ENCODE assay signal across 8 cellular contexts in genomic region chr10:97291357-97292096, GRCh38. TPM values are rescaled to one million over a fixed set of nuclear protein-coding genes. Genes with fewer than 3 reads are reported as not detected.
DNase-seq lines count a peak whose midpoint lies in the region; ATAC-seq and TF ChIP-seq lines count a peak whose summit lies in the region.

No MANE protein-coding gene starts in this region.

- TF ChIP-seq CTCF in activated CD8-positive, alpha-beta T cell treated with anti-CD3 and anti-CD28 coated beads for 36 hours (IDR thresholded peaks at IDR 0.05), result no peak

- H3K9me3 Mint-ChIP-seq in activated CD8-positive, alpha-beta T cell treated with anti-CD3 and anti-CD28 coated beads for 36 hours, result no peaks in the 10 kb centered on the region

- TF ChIP-seq POLR2A in GM18505 (IDR thresholded peaks at IDR 0.05; ENCODE audit: borderline replicate concordance, extremely low read depth, insufficient read depth, insufficient read length), result no peak

- peaks cover 16% of the 10 kb centered on the region for H3K4me1 Mint-ChIP-seq in activated CD8-positive, alpha-beta T cell treated with anti-CD3 and anti-CD28 coated beads for 36 hours (ENCODE audit: low read depth)

- H3K9ac ChIP-seq in skeletal muscle satellite cell (ENCODE audit: low read depth, low read length), result peak overlapping the region; percentile 91

- no peaks in the 10 kb centered on the region for H3K9me3 ChIP-seq in skeletal muscle satellite cell (replicated peaks; ENCODE audit: low read length)

- peak overlapping the region; percentile 86 for H3K4me2 ChIP-seq in skeletal muscle satellite cell (ENCODE audit: low read length)

- peaks cover 11% of the 10 kb centered on the region for H3K36me3 Mint-ChIP-seq in activated CD8-positive, alpha-beta T cell treated with anti-CD3 and anti-CD28 coated beads for 36 hours (ENCODE audit: low read depth)

- H3K27me3 ChIP-seq in skeletal muscle satellite cell (ENCODE audit: control insufficient read depth, insufficient read depth, low read length), result no peaks in the 10 kb centered on the region

- CTCF ChIA-PET in activated CD8-positive, alpha-beta T cell treated with anti-CD3 and anti-CD28 coated beads for 36 hours (lab: Charles Lee), result interaction anchor here (1.2 to 1.9 kb wide), 2 partner anchors 13 to 57 kb away, joined by 3 to 15 read pairs; no protein-coding TSS in a partner anchor

- H3K27ac Mint-ChIP-seq in activated CD8-positive, alpha-beta T cell treated with anti-CD3 and anti-CD28 coated beads for 36 hours, result peak overlapping the region; percentile 80

- DNase-seq in NCI-H510A treated with DMSO at 0.1 percent for 48 hours (lab: John Stamatoyannopoulos, UW), result peak; percentile 87
- no peak for DNase-seq in NCI-H510A (lab: John Stamatoyannopoulos, UW)
- no peak for DNase-seq in activated CD8-positive, alpha-beta T cell treated with anti-CD3 and anti-CD28 coated beads for 36 hours
- DNase-seq in left ventricle myocardium superior, result no peak
- DNase-seq in DMS79 treated with DMSO at 0.1 percent for 48 hours (lab: John Stamatoyannopoulos, UW), result no peak

- peaks cover 5% of the 10 kb centered on the region for H3K4me1 ChIP-seq in skeletal muscle satellite cell (ENCODE audit: control insufficient read depth, insufficient read depth, low read length)

- ATAC-seq in activated CD8-positive, alpha-beta T cell treated with anti-CD3 and anti-CD28 coated beads for 36 hours, result no peak
- ATAC-seq in left ventricle myocardium superior (peak; percentile 4), GM18907 (IDR thresholded peaks at IDR 0.05; ENCODE audit: unreplicated experiment) (no peak), GM18505 (IDR thresholded peaks at IDR 0.05; ENCODE audit: unreplicated experiment) (no peak)

- H3K27me3 Mint-ChIP-seq in activated CD8-positive, alpha-beta T cell treated with anti-CD3 and anti-CD28 coated beads for 36 hours, result peaks cover 2% of the 10 kb centered on the region

- H3K36me3 ChIP-seq in skeletal muscle satellite cell (ENCODE audit: insufficient read depth, low read length), result no peaks in the 10 kb centered on the region

- peak overlapping the region; percentile 88 for H3K4me3 Mint-ChIP-seq in activated CD8-positive, alpha-beta T cell treated with anti-CD3 and anti-CD28 coated beads for 36 hours

- H3K4me3 ChIP-seq in skeletal muscle satellite cell (ENCODE audit: low read length), result peak overlapping the region; percentile 86

- intact Hi-C loops in activated CD8-positive, alpha-beta T cell treated with anti-CD3 and anti-CD28 coated beads for 36 hours (cut with micrococcal nuclease), result no loop called here
- intact Hi-C loops in left ventricle myocardium superior (cut with micrococcal nuclease), result no loop called here

- POLR2A ChIA-PET in activated CD8-positive, alpha-beta T cell treated with anti-CD3 and anti-CD28 coated beads for 36 hours (lab: Charles Lee), result interaction anchor here (0.8 to 2.5 kb wide), 3 partner anchors 28 to 42 kb away, joined by 3 to 17 read pairs (median 8); partner anchors contain the start of gene FRAT1

RNA-seq across cellular contexts. Expression of gene ARHGAP19, which starts 0.9 kb away (rescaled TPM):
- total RNA-seq in activated CD8-positive, alpha-beta T cell treated with anti-CD3 and anti-CD28 coated beads for 36 hours, result 10 to 100 TPM; 42.3 to 53.2 TPM
- total RNA-seq in left ventricle myocardium superior, result 3.3 TPM
- total RNA-seq in skeletal muscle satellite cell (2012; rRNA removed), result 4.4 and 5.6 TPM in 2 replicates

RNA-seq across cellular contexts. Expression of gene FRAT1, which starts 27.5 kb away (rescaled TPM):
- total RNA-seq in activated CD8-positive, alpha-beta T cell treated with anti-CD3 and anti-CD28 coated beads for 36 hours, result 1 to 10 TPM; 3.0 to 3.2 TPM
- total RNA-seq in left ventricle myocardium superior, result 6.8 TPM
- 0.51 and 1.7 TPM in 2 replicates for total RNA-seq in skeletal muscle satellite cell (2012; rRNA removed)

RNA-seq across cellular contexts. Expression of gene FRAT2, which starts 43.0 kb away (rescaled TPM):
- 1 to 10 TPM; 5.6 to 6.4 TPM for total RNA-seq in activated CD8-positive, alpha-beta T cell treated with anti-CD3 and anti-CD28 coated beads for 36 hours
- 9.0 TPM for total RNA-seq in left ventricle myocardium superior
- 3.8 and 4.2 TPM in 2 replicates for total RNA-seq in skeletal muscle satellite cell (2012; rRNA removed)
